Comparison of ENCODE assay signal across 7 cellular contexts in genomic region chr9:133112361-133113026, GRCh38. TPM values are rescaled to one million over a fixed set of nuclear protein-coding genes. Genes with fewer than 3 reads are reported as not detected.
DNase-seq lines count a peak whose midpoint lies in the region; ATAC-seq and TF ChIP-seq lines count a peak whose summit lies in the region.

No MANE protein-coding gene starts in this region.

- H3K27me3 ChIP-seq in Loucy (ENCODE audit: insufficient read depth, low read length, poor library complexity, severe bottlenecking), result no peaks in the 10 kb centered on the region
- no peaks in the 10 kb centered on the region for H3K27me3 ChIP-seq in left lung
- no peaks in the 10 kb centered on the region for H3K27me3 ChIP-seq in subcutaneous abdominal adipose tissue (ENCODE audit: control insufficient read depth in 5 of 5, insufficient read depth in 4 of 5, low read length in 5 of 5)

- H3K36me3 ChIP-seq in Loucy (ENCODE audit: insufficient read depth, low read length), result peaks cover 46% of the 10 kb centered on the region; the same call in 1 of the 2 replicates
- peaks cover 0 to 45% of the 10 kb centered on the region in 2 donors for H3K36me3 ChIP-seq in left lung
- H3K36me3 ChIP-seq in subcutaneous abdominal adipose tissue (ENCODE audit: control insufficient read depth in 5 of 5, insufficient read depth in 5 of 5, low read length in 5 of 5), result peaks cover 0 to 46% (median 40%) of the 10 kb centered on the region in 5 donors

- TF ChIP-seq CTCF in Loucy (conservative IDR thresholded peaks at IDR 0.05; ENCODE audit: low read length) (no peak), left lung (IDR thresholded peaks at IDR 0.05) (no peak)

- H3K4me3 Mint-ChIP-seq in activated T-helper 2 cell treated with anti-CD3 and anti-CD28 coated beads, Interferon-gamma antibody, Interleukin-2, Interleukin-4, amounts not matched to agents 10 μg/mL and 5 μg/mL and 100 μg/mL, durations not matched to agents 14 hours and 24 hours and 36 hours (ENCODE audit: low read depth), result no peak overlapping the region

- no peaks in the 10 kb centered on the region for H3K9me2 ChIP-seq in Loucy (replicated peaks; ENCODE audit: low read depth, low read length)

- peak overlapping the region; percentile 58 to 92 for H3K27ac ChIP-seq in left lung
- peak overlapping the region; percentile 88 for H3K27ac ChIP-seq in subcutaneous abdominal adipose tissue (ENCODE audit: low read depth, low read length)

- H3K4me1 ChIP-seq in Loucy (ENCODE audit: insufficient read depth, low read length, poor library complexity, severe bottlenecking), result peaks cover 39% of the 10 kb centered on the region
- H3K4me1 ChIP-seq in left lung, result peaks cover 30 to 64% of the 10 kb centered on the region in 2 donors
- peaks cover 25 to 56% (median 56%) of the 10 kb centered on the region in 5 donors for H3K4me1 ChIP-seq in subcutaneous abdominal adipose tissue (ENCODE audit: control insufficient read depth in 5 of 5, insufficient read depth in 5 of 5, low read length in 5 of 5)

- H3K9me3 ChIP-seq in Loucy (ENCODE audit: insufficient read depth, low read depth, low read length) (no peaks in the 10 kb centered on the region), left lung (no peaks in the 10 kb centered on the region), subcutaneous abdominal adipose tissue (ENCODE audit: control insufficient read depth in 5 of 5, low read length in 5 of 5) (no peaks in the 10 kb centered on the region)

- H3K27me3 Mint-ChIP-seq in activated T-helper 2 cell treated with anti-CD3 and anti-CD28 coated beads, Interferon-gamma antibody, Interleukin-2, Interleukin-4, amounts not matched to agents 10 μg/mL and 5 μg/mL and 100 μg/mL, durations not matched to agents 14 hours and 24 hours and 36 hours (ENCODE audit: low read depth), result no peaks in the 10 kb centered on the region

- ATAC-seq in left lung (peak; percentile 41), HG02588 (IDR thresholded peaks at IDR 0.05; ENCODE audit: unreplicated experiment) (no peak), GM21737 (IDR thresholded peaks at IDR 0.05; ENCODE audit: unreplicated experiment) (no peak)

- H3F3A ChIP-seq in Loucy (ENCODE audit: low read depth), result no peaks in the 10 kb centered on the region

- peaks cover 30% of the 10 kb centered on the region for H3K36me3 Mint-ChIP-seq in activated T-helper 2 cell treated with anti-CD3 and anti-CD28 coated beads, Interferon-gamma antibody, Interleukin-2, Interleukin-4, amounts not matched to agents 10 μg/mL and 5 μg/mL and 100 μg/mL, durations not matched to agents 14 hours and 24 hours and 36 hours (ENCODE audit: low read depth)

- H3K4me3 ChIP-seq in Loucy (ENCODE audit: low read length, poor library complexity, severe bottlenecking), result peak overlapping the region; percentile 31
- H3K4me3 ChIP-seq in left lung, result peak overlapping the region in 1 of 2 donors; percentile 21
- peak overlapping the region in 3 of 5 donors; percentile 4 to 41 (median 17) for H3K4me3 ChIP-seq in subcutaneous abdominal adipose tissue (ENCODE audit: low read depth in 1 of 5, low read length in 5 of 5)

- H2AFZ ChIP-seq in Loucy (ENCODE audit: low read length), result no peak overlapping the region

- no peak for DNase-seq in activated T-helper 2 cell treated with anti-CD3 and anti-CD28 coated beads, Interferon-gamma antibody, Interleukin-2, Interleukin-4, amounts not matched to agents 10 μg/mL and 5 μg/mL and 100 μg/mL, durations not matched to agents 14 hours and 24 hours and 36 hours (ENCODE audit: low spot score)
- DNase-seq in left lung (peak; percentile 91 to 93), HEK293T (ENCODE audit: extremely low spot score) (no peak)

- peaks cover 24% of the 10 kb centered on the region for H3K4me1 Mint-ChIP-seq in activated T-helper 2 cell treated with anti-CD3 and anti-CD28 coated beads, Interferon-gamma antibody, Interleukin-2, Interleukin-4, amounts not matched to agents 10 μg/mL and 5 μg/mL and 100 μg/mL, durations not matched to agents 14 hours and 24 hours and 36 hours (ENCODE audit: low read depth)

- CTCF ChIA-PET in HEK293T (lab: Yijun Ruan, JAX), result interaction anchor here (1.0 kb wide), 1 partner anchor 32 kb away, joined by 3 read pairs; no protein-coding TSS in a partner anchor

- H4K20me1 ChIP-seq in Loucy (ENCODE audit: insufficient read depth, low read length, poor library complexity, severe bottlenecking), result peaks cover 58% of the 10 kb centered on the region

- intact Hi-C loops in activated T-helper 2 cell treated with anti-CD3 and anti-CD28 coated beads, Interferon-gamma antibody, Interleukin-2, Interleukin-4, amounts not matched to agents 10 μg/mL and 5 μg/mL and 100 μg/mL, durations not matched to agents 14 hours and 24 hours and 36 hours (cut with micrococcal nuclease), result loop anchor here (5.0 kb wide), 1 partner anchor 80 kb away; the partner anchor contains the start of gene GTF3C5
- intact Hi-C loops in left lung (cut with DNase I), result no loop called here

- peak overlapping the region; percentile 80 for H3K27ac Mint-ChIP-seq in activated T-helper 2 cell treated with anti-CD3 and anti-CD28 coated beads, Interferon-gamma antibody, Interleukin-2, Interleukin-4, amounts not matched to agents 10 μg/mL and 5 μg/mL and 100 μg/mL, durations not matched to agents 14 hours and 24 hours and 36 hours

- H3K9me3 Mint-ChIP-seq in activated T-helper 2 cell treated with anti-CD3 and anti-CD28 coated beads, Interferon-gamma antibody, Interleukin-2, Interleukin-4, amounts not matched to agents 10 μg/mL and 5 μg/mL and 100 μg/mL, durations not matched to agents 14 hours and 24 hours and 36 hours, result no peaks in the 10 kb centered on the region

- H3K79me2 ChIP-seq in Loucy (ENCODE audit: insufficient read depth, low read length), result peaks cover 58% of the 10 kb centered on the region

- H3K9ac ChIP-seq in Loucy (ENCODE audit: low read depth, low read length, poor library complexity, severe bottlenecking) (peak overlapping the region; percentile 62), subcutaneous abdominal adipose tissue (ENCODE audit: low read length in 5 of 5) (peak overlapping the region; percentile 38 to 80 (median 61))

- H3K4me2 ChIP-seq in Loucy (ENCODE audit: low read depth, low read length, poor library complexity, severe bottlenecking), result peak overlapping the region; percentile 66

- POLR2A ChIA-PET in HEK293T (lab: Yijun Ruan, JAX), result no interaction called here

TF ChIP-seq in HEK293T, 16 proteins besides CTCF, POLR2A, EP300 and RAD21:
- TF ChIP-seq FOXK2 (IDR thresholded peaks at IDR 0.05) (no peak), FOXM1 (IDR thresholded peaks at IDR 0.05; ENCODE audit: borderline replicate concordance) (no peak), PKNOX1 (IDR thresholded peaks at IDR 0.05) (no peak), L3MBTL2 (conservative IDR thresholded peaks at IDR 0.05) (no peak), TARDBP (IDR thresholded peaks at IDR 0.05) (no peak), FOXA1 (IDR thresholded peaks at IDR 0.05) (no peak), ELF4 (IDR thresholded peaks at IDR 0.05) (no peak), ZNF384 (IDR thresholded peaks at IDR 0.05) (no peak), HDGF (IDR thresholded peaks at IDR 0.05; ENCODE audit: borderline replicate concordance) (no peak), LEF1 (IDR thresholded peaks at IDR 0.05; ENCODE audit: borderline replicate concordance) (no peak), ARNT (IDR thresholded peaks at IDR 0.05) (no peak), SP1 (IDR thresholded peaks at IDR 0.05) (no peak), CTBP1 (IDR thresholded peaks at IDR 0.05; ENCODE audit: borderline replicate concordance) (no peak), NFRKB (IDR thresholded peaks at IDR 0.05) (no peak), BHLHE40 (IDR thresholded peaks at IDR 0.05; ENCODE audit: borderline replicate concordance) (no peak), SUZ12 (IDR thresholded peaks at IDR 0.05) (no peak)
TF ChIP-seq in HEK293T: peak in this region for 0.

RNA-seq across cellular contexts. Expression of gene RALGDS, which starts 8.5 kb away (rescaled TPM):
- 78.8 and 85.8 TPM in 2 replicates for total RNA-seq in activated T-helper 2 cell treated with anti-CD3 and anti-CD28 coated beads, Interferon-gamma antibody, Interleukin-2, Interleukin-4, amounts not matched to agents 10 μg/mL and 5 μg/mL and 100 μg/mL, durations not matched to agents 14 hours and 24 hours and 36 hours
- total RNA-seq in left lung, result 10 to 100 TPM; 56.4 to 58.9 TPM

RNA-seq across cellular contexts. Expression of gene CEL, which starts 50.7 kb away (rescaled TPM):
- 2.0 and 2.1 TPM in 2 replicates for total RNA-seq in activated T-helper 2 cell treated with anti-CD3 and anti-CD28 coated beads, Interferon-gamma antibody, Interleukin-2, Interleukin-4, amounts not matched to agents 10 μg/mL and 5 μg/mL and 100 μg/mL, durations not matched to agents 14 hours and 24 hours and 36 hours
- total RNA-seq in left lung, result 1 to 10 TPM in 1 of 2 donors, under 1 TPM in 1; 0.47 to 1.1 TPM

RNA-seq across cellular contexts. Expression of gene GBGT1, which starts 51.2 kb away (rescaled TPM):
- 6.8 and 7.4 TPM in 2 replicates for total RNA-seq in activated T-helper 2 cell treated with anti-CD3 and anti-CD28 coated beads, Interferon-gamma antibody, Interleukin-2, Interleukin-4, amounts not matched to agents 10 μg/mL and 5 μg/mL and 100 μg/mL, durations not matched to agents 14 hours and 24 hours and 36 hours
- total RNA-seq in left lung, result 10 to 100 TPM; 22.2 to 45.1 TPM

Comparison
In these comparisons a context has a peak if more than half of its experiments do, and no peak if none do; other contexts are left out.
1. DNase-seq: peak in left lung (2 of 2); none in activated T-helper 2 cell treated with anti-CD3 and anti-CD28 coated beads, Interferon-gamma antibody, Interleukin-2, Interleukin-4, amounts not matched to agents 10 μg/mL and 5 μg/mL and 100 μg/mL, durations not matched to agents 14 hours and 24 hours and 36 hours (single experiment) and HEK293T (single experiment).